ENCODE assay signal across 20 cellular contexts in genomic region chr3:195879416-195880036, GRCh38.
"Had no signal": no experiment of that assay in that cellular context is flagged by ENCODE, and none has a peak within 500 bp of the region (broad histone marks: within the 10 kb centered on the region; RNA-seq: fewer than 3 reads in every experiment).

No MANE protein-coding gene starts in this region.

- H3K27me3 ChIP-seq: esophagus squamous epithelium, left lung, right atrium auricular region, SJSA1, testis, upper lobe of left lung had no signal

- DNase-seq: activated CD4-positive, alpha-beta T cell treated with anti-CD3 and anti-CD28 coated beads, Interleukin-2, amount 50 U/mL, for 4 hours; activated CD8-positive, alpha-beta memory T cell treated with anti-CD3 and anti-CD28 coated beads, Interleukin-2, amount 50 U/mL, for 48 hours; esophagus squamous epithelium; kidney; naive thymus-derived CD8-positive, alpha-beta T cell; occipital lobe; small intestine; stimulated activated CD4-positive, alpha-beta T cell treated with anti-CD3 and anti-CD28 coated beads, Interleukin-4, amount 100 ng/mL, for 24 hours; testis; upper lobe of left lung had no signal

- H3K27me3 Mint-ChIP-seq: dendritic cell treated with granulocyte-macrophage colony-stimulating factor and Interleukin-4, amounts not matched to agents 40 ng/mL and 50 ng/mL, for 4 days; memory B cell; naive thymus-derived CD8-positive, alpha-beta T cell; progenitor cell of endocrine pancreas; stimulated activated naive CD8-positive, alpha-beta T cell treated with anti-CD3 and anti-CD28 coated beads, Interleukin-15, Interleukin-2, amounts not matched to agents 100 ng/mL and 50 ng/mL, for 24 hours had no signal

- H3K27ac ChIP-seq: left lung, right atrium auricular region, SJSA1, testis, upper lobe of left lung had no signal

- H3K4me1 ChIP-seq: SJSA1, testis had no signal

- H3K9me3 Mint-ChIP-seq: activated T-helper 1 cell treated with anti-CD3 and anti-CD28 coated beads, Interleukin-12 subunit alpha, Interleukin-12 subunit beta, Interleukin-2, Interleukin-4 antibody, amounts not matched to agents 30 ng/mL and 10 ng/mL and 1 ng/mL, durations not matched to agents 14 hours and 24 hours and 36 hours; dendritic cell treated with granulocyte-macrophage colony-stimulating factor and Interleukin-4, amounts not matched to agents 40 ng/mL and 50 ng/mL, for 4 days; memory B cell; naive thymus-derived CD8-positive, alpha-beta T cell; stimulated activated naive CD8-positive, alpha-beta T cell treated with anti-CD3 and anti-CD28 coated beads, Interleukin-15, Interleukin-2, amounts not matched to agents 100 ng/mL and 50 ng/mL, for 24 hours had no signal

- H3K27ac Mint-ChIP-seq: activated T-helper 1 cell treated with anti-CD3 and anti-CD28 coated beads, Interleukin-12 subunit alpha, Interleukin-12 subunit beta, Interleukin-2, Interleukin-4 antibody, amounts not matched to agents 30 ng/mL and 10 ng/mL and 1 ng/mL, durations not matched to agents 14 hours and 24 hours and 36 hours; memory B cell; progenitor cell of endocrine pancreas had no signal

- H3K36me3 ChIP-seq: SJSA1 had no signal

- H3K4me3 ChIP-seq: esophagus squamous epithelium, left lung, mucosa of descending colon, right atrium auricular region, SJSA1, testis, upper lobe of left lung had no signal

- H3K9me3 ChIP-seq: esophagus squamous epithelium, left lung, mucosa of descending colon, right atrium auricular region, SJSA1, testis, upper lobe of left lung had no signal

- H3K4me3 Mint-ChIP-seq: activated T-helper 1 cell treated with anti-CD3 and anti-CD28 coated beads, Interleukin-12 subunit alpha, Interleukin-12 subunit beta, Interleukin-2, Interleukin-4 antibody, amounts not matched to agents 30 ng/mL and 10 ng/mL and 1 ng/mL, durations not matched to agents 14 hours and 24 hours and 36 hours; dendritic cell treated with granulocyte-macrophage colony-stimulating factor and Interleukin-4, amounts not matched to agents 40 ng/mL and 50 ng/mL, for 4 days; memory B cell; naive thymus-derived CD8-positive, alpha-beta T cell; stimulated activated naive CD8-positive, alpha-beta T cell treated with anti-CD3 and anti-CD28 coated beads, Interleukin-15, Interleukin-2, amounts not matched to agents 100 ng/mL and 50 ng/mL, for 24 hours had no signal

- ATAC-seq: activated CD4-positive, CD25-positive, alpha-beta regulatory T cell treated with anti-CD3 and anti-CD28 coated beads, Interleukin-2, amount 50 U/mL, for 24 hours; left lung; mucosa of descending colon; naive thymus-derived CD8-positive, alpha-beta T cell had no signal
